ENCODE assay signal across 9 cellular contexts in genomic region chr1:19636749-19637148, GRCh38. TPM values are rescaled to one million over a fixed set of nuclear protein-coding genes. Genes with fewer than 3 reads are reported as not detected.
A peak's percentile ranks its signal among the peaks of the same experiment; 100 is the strongest.
DNase-seq lines count a peak whose midpoint lies in the region; ATAC-seq, FAIRE-seq and TF ChIP-seq lines count a peak whose summit lies in the region.
"Not testable (repeated sequence)": the region's sequence is repeated elsewhere in the genome, so short reads cannot be mapped to it uniquely, and the experiment has no call there.
"Had no signal": no experiment of that assay in that cellular context is flagged by ENCODE, and none has a peak within 500 bp of the region (broad histone marks: within the 10 kb centered on the region; RNA-seq: fewer than 3 reads in every experiment).

No MANE protein-coding gene starts in this region.

- intact Hi-C loops in upper lobe of right lung (cut with DNase I): not testable (repeated sequence)

- H3K4me3 Mint-ChIP-seq in astrocyte (ENCODE audit: unreplicated experiment): peak overlapping the region; percentile 40

- H3K36me3 Mint-ChIP-seq in astrocyte (ENCODE audit: low read depth, unreplicated experiment): not testable (repeated sequence)

- H3K27me3 Mint-ChIP-seq in astrocyte (ENCODE audit: low read depth, unreplicated experiment): not testable (repeated sequence)

- H3K4me1 Mint-ChIP-seq in astrocyte (ENCODE audit: low read depth, unreplicated experiment): peaks cover 11% of the 10 kb centered on the region

- H3K9me3 ChIP-seq in HEK293 (ENCODE audit: control insufficient read depth, insufficient read depth, low read depth, low read length); astrocyte (ENCODE audit: insufficient read depth, low read depth, low read length); thoracic aorta; upper lobe of right lung: not testable (repeated sequence)

- H3K9me3 Mint-ChIP-seq in astrocyte (ENCODE audit: unreplicated experiment): not testable (repeated sequence)

- not testable (repeated sequence) for H3K36me3 ChIP-seq in HEK293 (ENCODE audit: control insufficient read depth in 2 of 2, insufficient read depth in 1 of 2, low read length in 2 of 2); astrocyte (ENCODE audit: insufficient read depth, low read length); thoracic aorta; upper lobe of right lung

- not testable (repeated sequence) for H3K27me3 ChIP-seq in astrocyte (ENCODE audit: insufficient read depth, low read length); thoracic aorta (replicated peaks; ENCODE audit: insufficient read depth); upper lobe of right lung

- not testable (repeated sequence) for H3K79me2 ChIP-seq in astrocyte (ENCODE audit: insufficient read depth, low read length)

- not testable (repeated sequence) for H3K4me2 ChIP-seq in astrocyte (ENCODE audit: low read length)

- not testable (repeated sequence) for H4K20me1 ChIP-seq in astrocyte (ENCODE audit: insufficient read depth, low read length)

- not testable (repeated sequence) for H3K4me1 ChIP-seq in HEK293 (ENCODE audit: control insufficient read depth, insufficient read depth, low read length); upper lobe of right lung
- peaks cover 16% of the 10 kb centered on the region for H3K4me1 ChIP-seq in astrocyte (ENCODE audit: insufficient read depth, low read length)
- H3K4me1 ChIP-seq in thoracic aorta (ENCODE audit: control insufficient read depth in 1 of 2, low read depth in 2 of 2): peaks cover 0 to 12% of the 10 kb centered on the region in 2 donors

- POLR2A ChIA-PET in HEK293 (lab: Yijun Ruan, JAX): not testable (repeated sequence)

- not testable (repeated sequence) for H2AFZ ChIP-seq in astrocyte (ENCODE audit: low read depth, low read length)

- not testable (repeated sequence) for H3K27ac Mint-ChIP-seq in astrocyte (ENCODE audit: unreplicated experiment)

- H3K4me3 ChIP-seq in HEK293 (ENCODE audit: low read depth, low read length); astrocyte (ENCODE audit: insufficient read depth, low read depth, low read length); thoracic aorta; upper lobe of right lung: not testable (repeated sequence)

- CTCF ChIA-PET in HEK293 (lab: Yijun Ruan, JAX): interaction anchor here (0.6 kb wide), 1 partner anchor 462 kb away, joined by 3 read pairs; no protein-coding TSS in a partner anchor

- not testable (repeated sequence) for TF ChIP-seq CTCF in HEK293 (tag by site-specific recombination; IDR thresholded peaks at IDR 0.05); astrocyte (IDR thresholded peaks at IDR 0.05; ENCODE audit: insufficient read depth, low read depth, low read length); thoracic aorta (IDR thresholded peaks at IDR 0.05); upper lobe of right lung (IDR thresholded peaks at IDR 0.05)

- H3K9ac ChIP-seq in astrocyte (ENCODE audit: low read length): not testable (repeated sequence)

- ATAC-seq in thoracic aorta (ENCODE audit: insufficient number of reproducible peaks, low FRiP score, low read depth); upper lobe of right lung: not testable (repeated sequence)

- not testable (repeated sequence) for H3K27ac ChIP-seq in HEK293 (ENCODE audit: extremely low read depth, low read depth, low read length); astrocyte (ENCODE audit: low read depth, low read length); upper lobe of right lung
- peak overlapping the region; percentile 19 to 68 for H3K27ac ChIP-seq in thoracic aorta

- not testable (repeated sequence) for DNase-seq in astrocyte (ENCODE audit: low read depth); thoracic aorta (ENCODE audit: low spot score)
- peak; percentile 51 for DNase-seq in mesenteric fat pad (ENCODE audit: low spot score)
- DNase-seq in upper lobe of right lung: peak; percentile 7

- FAIRE-seq in astrocyte (lab: Jason Lieb, UNC): not testable (repeated sequence)

TF ChIP-seq in HEK293, 187 proteins besides CTCF, POLR2A, EP300 and RAD21:
- 0 out of 2 replicates have a peak, but pooled peaks have one; percentile 23 for TF ChIP-seq EGR2 (tag by site-specific recombination; IDR thresholded peaks at IDR 0.05; ENCODE audit: low read depth)

RNA-seq across cellular contexts. Expression of gene NBL1, which starts 7.4 kb away (rescaled TPM):
- 58.3 and 74.8 TPM in 2 replicates for total RNA-seq in astrocyte
- total RNA-seq in mesenteric fat pad: 126 TPM
- total RNA-seq in thoracic aorta: 10 to 100 TPM; 77.0 to 82.0 TPM
- total RNA-seq in upper lobe of right lung: 218 TPM

RNA-seq across cellular contexts. Expression of gene HTR6, which starts 27.9 kb away (rescaled TPM):
- 0.11 TPM in 1 of 2 replicates, not detected in the other for total RNA-seq in astrocyte
- total RNA-seq in mesenteric fat pad: not detected
- under 1 TPM in 1 of 2 donors, not detected in 1; 0.41 TPM for total RNA-seq in thoracic aorta
- not detected for total RNA-seq in upper lobe of right lung
- total RNA-seq: A172, B cell, Caco-2, Calu3 had no signal
